8 cellular contexts compared by ENCODE assay signal in genomic region chr15:77070500-77071337, GRCh38. TPM values are rescaled to one million over a fixed set of nuclear protein-coding genes. Genes with fewer than 3 reads are reported as not detected.
A peak's percentile ranks its signal among the peaks of the same experiment; 100 is the strongest.
DNase-seq lines count a peak whose midpoint lies in the region; ATAC-seq and TF ChIP-seq lines count a peak whose summit lies in the region.

Gene TSPAN3, minus strand, starts transcription at chr15:77071109. Its CDS starts 155 bp downstream, at chr15:77070954.

- H4K20me1 ChIP-seq in PC-3 (ENCODE audit: low read length) = peaks cover 9% of the 10 kb centered on the region; the same call in 1 of the 2 replicates

- TF ChIP-seq CTCF in PC-3 (conservative IDR thresholded peaks at IDR 0.05; ENCODE audit: low read depth, low read length) (no peak), mucosa of descending colon (IDR thresholded peaks at IDR 0.05) (no peak)

- DNase-seq in DMS153 treated with DMSO at 0.1 percent for 48 hours (lab: John Stamatoyannopoulos, UW; ENCODE audit: unreplicated experiment) (peak; percentile 43), PC-3 (peak; percentile 92), activated T-cell treated with anti-CD3 and anti-CD28 coated beads for 48 hours (ENCODE audit: low read depth) (peak; percentile 91), epithelial cell of prostate (ENCODE audit: low read depth, low spot score) (no peak), mucosa of descending colon (peak; percentile 93 to 96 (median 96))
- DNase-seq in Jurkat, Clone E6-1 (ENCODE audit: low read depth, low spot score) = peak; percentile 86
- peak; percentile 79 to 85 for DNase-seq in stimulated activated CD8-positive, alpha-beta memory T cell treated with anti-CD3 and anti-CD28 coated beads, Interleukin-4, amount 100 ng/mL, for 1 hour (ENCODE audit: low read depth in 2 of 2, low spot score in 1 of 2)

- peaks cover 43% of the 10 kb centered on the region for H3K4me1 ChIP-seq in PC-3 (ENCODE audit: insufficient read depth, low read length)
- H3K4me1 ChIP-seq in mucosa of descending colon (ENCODE audit: low read depth) = peaks cover 36% of the 10 kb centered on the region

- peaks cover 43% of the 10 kb centered on the region for H3K79me2 ChIP-seq in PC-3 (ENCODE audit: low read length)

- ATAC-seq in GM21717 (IDR thresholded peaks at IDR 0.05; ENCODE audit: unreplicated experiment) (peak; percentile 89), PC-3 (peak; percentile 71), mucosa of descending colon (peak; percentile 81)

- H3K27ac ChIP-seq in PC-3 (ENCODE audit: low read length) (peak within 1 kb of the TSS; percentile 20), epithelial cell of prostate (peak within 1 kb of the TSS; percentile 55)

- POLR2A ChIA-PET in PC-3 (lab: Charles Lee; ENCODE audit: unreplicated experiment) = interaction anchor here (0.6 kb wide), 1 partner anchor 10 kb away, joined by 4 read pairs; no protein-coding TSS in a partner anchor

- peak within 1 kb of the TSS; percentile 95 for H3K4me2 ChIP-seq in PC-3 (ENCODE audit: low read length)

- H3K4me3 ChIP-seq in Jurkat, Clone E6-1 (ENCODE audit: low read length) = peak within 1 kb of the TSS; percentile 65
- H3K4me3 ChIP-seq in PC-3 (ENCODE audit: low read length) (peak within 1 kb of the TSS; percentile 86), mucosa of descending colon (peak within 1 kb of the TSS; percentile 82)

- CTCF ChIA-PET in PC-3 (lab: Charles Lee) = no interaction called here

- no TSS peak for BruUV-seq in PC-3 (replicated peaks; lab: Mats Ljungman, UMichigan)

- no peaks in the 10 kb centered on the region for H3F3A ChIP-seq in PC-3 (ENCODE audit: low read length, unreplicated experiment)

- intact Hi-C loops in PC-3 (cut with micrococcal nuclease) (no loop called here), mucosa of descending colon (cut with DNase I, micrococcal nuclease) (no loop called here)

- no peaks in the 10 kb centered on the region for H3K27me3 ChIP-seq in PC-3 (ENCODE audit: low read length)

- peak within 1 kb of the TSS; percentile 73 for H2AFZ ChIP-seq in PC-3 (ENCODE audit: low read length)

- H3K36me3 ChIP-seq in PC-3 (ENCODE audit: low read depth, low read length) (no peaks in the 10 kb centered on the region), mucosa of descending colon (ENCODE audit: low read depth) (no peaks in the 10 kb centered on the region)

- H3K9me3 ChIP-seq in PC-3 (ENCODE audit: low read length) (no peaks in the 10 kb centered on the region), mucosa of descending colon (no peaks in the 10 kb centered on the region)

- H3K9ac ChIP-seq in PC-3 (ENCODE audit: low read length) = peak within 1 kb of the TSS; percentile 84

- H3K9me2 ChIP-seq in PC-3 (replicated peaks; ENCODE audit: low read length) = no peaks in the 10 kb centered on the region

RNA-seq across cellular contexts. Expression of gene TSPAN3, which starts in this region (rescaled TPM):
- 91.0 TPM for polyA plus RNA-seq in Jurkat, Clone E6-1 (2012; ENCODE audit: insufficient read depth, insufficient read length)
- total RNA-seq in PC-3 (2014; rRNA removed) = 125 and 140 TPM in 2 replicates
- total RNA-seq in mucosa of descending colon = 100 to 1,000 TPM; 419 to 945 (median 666) TPM
